ENCODE assay signal across 8 cellular contexts in genomic region chrX:148501121-148502066, GRCh38. TPM values are rescaled to one million over a fixed set of nuclear protein-coding genes. Genes with fewer than 3 reads are reported as not detected.
DNase-seq lines count a peak whose midpoint lies in the region; ATAC-seq and TF ChIP-seq lines count a peak whose summit lies in the region.

No MANE protein-coding gene starts in this region.

- H3K9ac ChIP-seq in subcutaneous abdominal adipose tissue (ENCODE audit: low read length in 5 of 5): no peak overlapping the region

- peak; percentile 21 for ATAC-seq in GM19023 (IDR thresholded peaks at IDR 0.05; ENCODE audit: unreplicated experiment)

- TF ChIP-seq CTCF in ascending aorta (IDR thresholded peaks at IDR 0.05): no peak
- no peak for TF ChIP-seq CTCF in kidney epithelial cell (IDR thresholded peaks at IDR 0.05; ENCODE audit: insufficient read depth, low read length, poor library complexity, severe bottlenecking)

- H3K27me3 ChIP-seq in ascending aorta (no peaks in the 10 kb centered on the region), kidney epithelial cell (ENCODE audit: control insufficient read depth, insufficient read depth, low read length) (peaks cover 27% of the 10 kb centered on the region), subcutaneous abdominal adipose tissue (ENCODE audit: control insufficient read depth in 5 of 5, insufficient read depth in 4 of 5, low read length in 5 of 5) (peaks cover 0 to 26% (median 19%) of the 10 kb centered on the region in 5 donors)

- DNase-seq in ascending aorta (ENCODE audit: low spot score in 2 of 2) (no peak), kidney epithelial cell (ENCODE audit: low read depth) (no peak), COR-L47 (lab: John Stamatoyannopoulos, UW) (no peak), NCI-H2029 (lab: John Stamatoyannopoulos, UW) (no peak), SIG-M5 (lab: John Stamatoyannopoulos, UW) (no peak)

- H3K27ac ChIP-seq in KOPT-K1 (ENCODE audit: low read depth, low read length, poor library complexity, severe bottlenecking): peak overlapping the region; percentile 86
- H3K27ac ChIP-seq in ascending aorta: no peak overlapping the region
- no peak overlapping the region for H3K27ac ChIP-seq in subcutaneous abdominal adipose tissue (ENCODE audit: low read depth, low read length)

- H3K9me3 ChIP-seq in KOPT-K1 (ENCODE audit: insufficient read depth, low read length, poor library complexity, severe bottlenecking) (no peaks in the 10 kb centered on the region), ascending aorta (no peaks in the 10 kb centered on the region), subcutaneous abdominal adipose tissue (ENCODE audit: control insufficient read depth in 5 of 5, low read length in 5 of 5) (no peaks in the 10 kb centered on the region)

- intact Hi-C loops in ascending aorta (cut with DNase I): no loop called here

- peak overlapping the region; percentile 55 to 63 for H3K4me3 ChIP-seq in ascending aorta
- H3K4me3 ChIP-seq in kidney epithelial cell (ENCODE audit: low read depth, low read length): peak overlapping the region; percentile 40
- peak overlapping the region; percentile 39 to 56 (median 48) for H3K4me3 ChIP-seq in subcutaneous abdominal adipose tissue (ENCODE audit: low read depth in 1 of 5, low read length in 5 of 5)

- H3K36me3 ChIP-seq in KOPT-K1 (ENCODE audit: insufficient read depth, low read length) (no peaks in the 10 kb centered on the region), ascending aorta (no peaks in the 10 kb centered on the region), kidney epithelial cell (ENCODE audit: control insufficient read depth, insufficient read depth, low read length) (no peaks in the 10 kb centered on the region), subcutaneous abdominal adipose tissue (ENCODE audit: control insufficient read depth in 5 of 5, insufficient read depth in 5 of 5, low read length in 5 of 5) (no peaks in the 10 kb centered on the region)

- no peaks in the 10 kb centered on the region for H3K4me1 ChIP-seq in ascending aorta
- peaks cover 0 to 14% (median 6%) of the 10 kb centered on the region in 5 donors for H3K4me1 ChIP-seq in subcutaneous abdominal adipose tissue (ENCODE audit: control insufficient read depth in 5 of 5, insufficient read depth in 5 of 5, low read length in 5 of 5)

RNA-seq across cellular contexts. Expression of gene AFF2, which starts 1.0 kb away (rescaled TPM):
- total RNA-seq in ascending aorta (2.3 TPM), kidney epithelial cell (0.41 and 1.3 TPM in 2 replicates)
